ENCODE assay signal across 25 cellular contexts in the genomic region with DNA sequence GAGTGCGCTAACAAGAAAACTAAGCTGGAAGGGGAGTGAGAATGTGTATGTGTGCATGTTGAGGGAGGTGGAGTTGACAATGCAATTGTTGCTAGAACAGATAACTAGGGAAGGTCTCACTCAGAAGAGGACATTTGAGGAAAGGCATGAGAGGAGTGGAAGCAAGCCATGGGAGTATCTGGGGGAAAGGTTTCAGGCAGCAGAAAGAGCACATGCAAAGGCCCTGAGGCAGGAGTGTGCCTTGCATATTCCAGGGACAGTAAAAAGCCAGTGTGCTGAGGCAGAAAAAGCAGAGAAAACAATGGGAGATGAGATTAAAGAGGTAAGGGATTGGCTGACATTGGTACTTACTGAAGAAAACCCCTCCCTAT.
"Had no signal": no experiment of that assay in that cellular context is flagged by ENCODE, and none has a peak within 500 bp of the region (broad histone marks: within the 10 kb centered on the region; RNA-seq: fewer than 3 reads in every experiment).

No MANE protein-coding gene starts in this region.

- H3K27me3 Mint-ChIP-seq: activated CD4-positive, alpha-beta memory T cell treated with anti-CD3 and anti-CD28 coated beads, Interleukin-2, amount 10 ng/mL, durations not matched to agents 7 days and 5 days; activated naive CD8-positive, alpha-beta T cell; brain; natural killer cell treated with Interleukin-12 subunit alpha and Interleukin-12 subunit beta and Interleukin-15 and Interleukin-18, amount 100 ng/mL, for 72 hours; stimulated activated naive CD8-positive, alpha-beta T cell treated with anti-CD3 and anti-CD28 coated beads, Interleukin-15, amount 100 ng/mL, for 72 hours; T-helper 17 cell had no signal

- H3K27ac Mint-ChIP-seq: activated CD4-positive, alpha-beta memory T cell treated with anti-CD3 and anti-CD28 coated beads, Interleukin-2, amount 10 ng/mL, durations not matched to agents 7 days and 5 days; activated naive CD8-positive, alpha-beta T cell; activated T-helper 2 cell treated with anti-CD3 and anti-CD28 coated beads, Interferon-gamma antibody, Interleukin-2, Interleukin-4, amounts not matched to agents 10 μg/mL and 5 μg/mL and 100 μg/mL, durations not matched to agents 14 hours and 24 hours and 36 hours; brain; natural killer cell treated with Interleukin-12 subunit alpha and Interleukin-12 subunit beta and Interleukin-15 and Interleukin-18, amount 100 ng/mL, for 72 hours; T-helper 17 cell had no signal

- H3K27ac ChIP-seq: ascending aorta, gastroesophageal sphincter, hepatocyte, left ventricle myocardium inferior, spleen, upper lobe of right lung, WERI-Rb-1 had no signal

- H3K36me3 Mint-ChIP-seq: brain; natural killer cell treated with Interleukin-12 subunit alpha and Interleukin-12 subunit beta and Interleukin-15 and Interleukin-18, amount 100 ng/mL, for 72 hours had no signal

- H3K4me2 ChIP-seq: hepatocyte had no signal

- H3K79me2 ChIP-seq: hepatocyte had no signal

- DNase-seq: activated CD4-positive, alpha-beta memory T cell treated with anti-CD3 and anti-CD28 coated beads, Interleukin-2, amount 10 ng/mL, durations not matched to agents 7 days and 5 days; activated CD4-positive, alpha-beta T cell treated with anti-CD3 and anti-CD28 coated beads, Interleukin-2, amount 10 ng/mL, durations not matched to agents 24 days and 14 days; activated CD4-positive, CD25-positive, alpha-beta regulatory T cell treated with anti-CD3 and anti-CD28 coated beads, Interleukin-2, amount 50 U/mL, for 72 hours; activated CD8-positive, alpha-beta memory T cell treated with anti-CD3 and anti-CD28 coated beads, Interleukin-2, amount 50 U/mL, for 48 hours; activated T-cell treated with anti-CD3 and anti-CD28 coated beads, Interleukin-2, amount 50 U/mL, for 4 hours; islet precursor cell; left ventricle myocardium inferior; mesendoderm; posterior cingulate gyrus; right cardiac atrium; spleen; stimulated activated naive CD8-positive, alpha-beta T cell treated with anti-CD3 and anti-CD28 coated beads, Interleukin-15, amount 100 ng/mL, for 72 hours; substantia nigra; T-helper 17 cell; T1000; upper lobe of right lung; WERI-Rb-1 had no signal

- H3K9me3 ChIP-seq: ascending aorta, gastroesophageal sphincter, left ventricle myocardium inferior, spleen, upper lobe of right lung had no signal

- H3K4me3 Mint-ChIP-seq: activated CD4-positive, alpha-beta memory T cell treated with anti-CD3 and anti-CD28 coated beads, Interleukin-2, amount 10 ng/mL, durations not matched to agents 7 days and 5 days; activated CD4-positive, alpha-beta T cell treated with anti-CD3 and anti-CD28 coated beads, Interleukin-2, amount 10 ng/mL, durations not matched to agents 24 days and 14 days; activated naive CD8-positive, alpha-beta T cell; activated T-cell treated with anti-CD3 and anti-CD28 coated beads, Interleukin-2, amount 50 U/mL, for 4 hours; brain; natural killer cell treated with Interleukin-12 subunit alpha and Interleukin-12 subunit beta and Interleukin-15 and Interleukin-18, amount 100 ng/mL, for 72 hours; stimulated activated naive CD8-positive, alpha-beta T cell treated with anti-CD3 and anti-CD28 coated beads, Interleukin-15, amount 100 ng/mL, for 72 hours; T-helper 17 cell had no signal

- H3K4me1 Mint-ChIP-seq: brain had no signal

- H3K4me3 ChIP-seq: ascending aorta, gastroesophageal sphincter, hepatocyte, left ventricle myocardium inferior, lung, spleen, upper lobe of right lung had no signal

- ATAC-seq: gastroesophageal sphincter, right cardiac atrium, T-helper 17 cell, upper lobe of right lung had no signal

- H3K27me3 ChIP-seq: ascending aorta, gastroesophageal sphincter, hepatocyte, spleen, upper lobe of right lung had no signal

- H3K4me1 ChIP-seq: gastroesophageal sphincter, upper lobe of right lung had no signal

- H3K9me3 Mint-ChIP-seq: activated T-cell treated with anti-CD3 and anti-CD28 coated beads, Interleukin-2, amount 50 U/mL, for 4 hours; brain had no signal

- H3K36me3 ChIP-seq: ascending aorta, gastroesophageal sphincter, left ventricle myocardium inferior, spleen, upper lobe of right lung, WERI-Rb-1 had no signal
